Comparison of ENCODE assay signal across 1 cellular context in genomic region chr14:88562532-88562830, GRCh38.
TF ChIP-seq lines count a peak whose summit lies in the region.

No MANE protein-coding gene starts in this region.

TF ChIP-seq in H1, 55 proteins besides CTCF, POLR2A, EP300 and RAD21:
- TF ChIP-seq ZNF274 (IDR thresholded peaks at IDR 0.05; ENCODE audit: borderline replicate concordance, extremely low read depth, low read length) (no peak), PHF8 (conservative IDR thresholded peaks at IDR 0.05; ENCODE audit: low read depth, low read length) (no peak), KDM4A (IDR thresholded peaks at IDR 0.05; ENCODE audit: low read depth, low read length, severe bottlenecking) (peak; percentile 11), ATF3 (IDR thresholded peaks at IDR 0.05; ENCODE audit: insufficient read depth, low read depth, low read length) (no peak), SIX5 (IDR thresholded peaks at IDR 0.05; ENCODE audit: low read depth, low read length) (no peak), POLR2AphosphoS5 (IDR thresholded peaks at IDR 0.05; ENCODE audit: low read depth, low read length) (no peak)
